9 cellular contexts compared by ENCODE assay signal in the genomic region with DNA sequence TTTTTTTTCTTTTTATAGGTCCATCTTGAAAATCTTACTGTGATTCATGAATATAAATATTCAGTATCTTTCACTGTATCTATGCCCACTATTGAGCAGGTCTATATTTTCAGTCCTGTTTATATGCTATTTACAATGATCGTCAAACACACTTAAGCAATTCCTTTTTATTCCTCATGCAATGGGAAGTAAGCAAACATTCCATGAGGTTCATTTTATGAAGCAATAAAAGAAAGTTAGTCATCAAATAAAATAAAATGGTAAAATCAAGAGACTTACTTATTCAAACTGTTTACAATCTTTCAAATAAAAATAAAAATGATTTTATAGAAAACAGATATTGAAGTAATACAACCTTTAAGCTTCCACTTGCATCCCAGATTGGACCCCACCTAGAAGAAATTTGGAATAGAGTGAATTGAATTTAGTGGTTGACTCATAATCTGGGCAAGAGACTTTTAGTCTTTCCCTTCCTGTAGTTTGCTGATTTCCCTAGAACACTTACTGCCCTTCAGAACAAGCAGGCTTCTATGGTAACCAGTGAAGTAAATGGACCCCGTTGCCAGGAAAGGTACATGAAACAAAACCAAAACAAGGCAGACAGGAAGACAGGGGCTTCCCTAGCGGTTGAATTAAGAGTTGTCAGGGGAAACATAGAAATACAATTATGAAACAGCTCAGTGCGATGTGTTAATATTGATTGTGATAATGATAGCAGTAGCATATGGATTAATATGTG.
A peak's percentile ranks its signal among the peaks of the same experiment; 100 is the strongest.
DNase-seq lines count a peak whose midpoint lies in the region; ATAC-seq and TF ChIP-seq lines count a peak whose summit lies in the region.
"Had no signal": no experiment of that assay in that cellular context is flagged by ENCODE, and none has a peak within 500 bp of the region (broad histone marks: within the 10 kb centered on the region; RNA-seq: fewer than 3 reads in every experiment).

No MANE protein-coding gene starts in this region.

- H3K36me3 ChIP-seq in OCI-LY7 (ENCODE audit: insufficient read depth, low read length) (no peaks in the 10 kb centered on the region), body of pancreas (replicated peaks in 1 of 2; ENCODE audit: insufficient read depth in 1 of 2, low read depth in 2 of 2) (no peaks in the 10 kb centered on the region), aorta (ENCODE audit: control insufficient read depth in 1 of 2, insufficient read depth in 2 of 2, low read length in 1 of 2) (no peaks in the 10 kb centered on the region)

- no peaks in the 10 kb centered on the region for H3K79me2 ChIP-seq in OCI-LY7 (ENCODE audit: insufficient read depth, low read depth, low read length)

- H2AFZ ChIP-seq in OCI-LY7 (ENCODE audit: low read length): peak overlapping the region; percentile 75

- peak overlapping the region; percentile 45 for H3K4me2 ChIP-seq in OCI-LY7 (ENCODE audit: low read length)

- no peaks in the 10 kb centered on the region; the same call in 1 of the 2 replicates for H3K9me3 ChIP-seq in OCI-LY7 (ENCODE audit: low read length)
- H3K9me3 ChIP-seq in body of pancreas: no peaks in the 10 kb centered on the region
- H3K9me3 ChIP-seq in aorta (ENCODE audit: control insufficient read depth, low read length): no peaks in the 10 kb centered on the region
- H3K9me3 ChIP-seq: psoas muscle had no signal

- intact Hi-C loops in OCI-LY7 (cut with micrococcal nuclease; ENCODE audit: unreplicated experiment): no loop called here
- intact Hi-C loops in body of pancreas (cut with DNase I): no loop called here
- intact Hi-C loops in aorta (cut with DNase I): loop anchor here in 1 of 2 donors (5.0 kb wide), 1 partner anchor 237 kb away; no protein-coding TSS in a partner anchor

- no peaks in the 10 kb centered on the region for H4K20me1 ChIP-seq in OCI-LY7 (ENCODE audit: insufficient read depth, low read length)

- peak overlapping the region; percentile 60 for H3K4me3 Mint-ChIP-seq in memory B cell

- WGBS in body of pancreas, 2 donors: 57 to 67% methylated on average over 4 of the region's 4 CpGs
- 75 to 77% methylated on average over 4 of the region's 4 CpGs for WGBS in aorta, 2 donors

- H3K27me3 ChIP-seq in body of pancreas (no peaks in the 10 kb centered on the region), aorta (ENCODE audit: control insufficient read depth in 1 of 2, insufficient read depth in 2 of 2, low read length in 1 of 2) (no peaks in the 10 kb centered on the region)

- POLR2A ChIA-PET in OCI-LY7 (lab: Charles Lee): interaction anchor here (0.5 to 2.0 kb wide), 10 partner anchors 11 to 277 kb away, joined by 3 to 6 read pairs (median 4); no protein-coding TSS in a partner anchor

- peaks cover 35% of the 10 kb centered on the region for H3K4me1 Mint-ChIP-seq in memory B cell

- no peak overlapping the region for H3K4me3 ChIP-seq in OCI-LY7 (ENCODE audit: low read depth, low read length, poor library complexity, severe bottlenecking)
- no peak overlapping the region for H3K4me3 ChIP-seq in body of pancreas
- no peak overlapping the region for H3K4me3 ChIP-seq in aorta (ENCODE audit: low read length in 2 of 2)
- H3K4me3 ChIP-seq: psoas muscle had no signal

- TF ChIP-seq POLR2A in body of pancreas (IDR thresholded peaks at IDR 0.05): no peak

- no peaks in the 10 kb centered on the region for H3K27me3 Mint-ChIP-seq in memory B cell

- H3K9me3 Mint-ChIP-seq in memory B cell: no peaks in the 10 kb centered on the region

- peak overlapping the region; percentile 100 for H3K27ac Mint-ChIP-seq in memory B cell

- peak; percentile 69 for TF ChIP-seq CTCF in OCI-LY7 (conservative IDR thresholded peaks at IDR 0.05; ENCODE audit: low read length)
- TF ChIP-seq CTCF in body of pancreas (IDR thresholded peaks at IDR 0.05): peak in 1 of 7 experiments; percentile 9

- DNase-seq in A172 (ENCODE audit: low spot score): peak; percentile 39
- peak; percentile 60 for DNase-seq in OCI-LY7 (ENCODE audit: low spot score)
- DNase-seq in body of pancreas: peak in 2 of 4 donors; percentile 12 to 35
- DNase-seq in memory B cell (ENCODE audit: low spot score in 2 of 2): peak in 1 of 2 donors; percentile 76
- no peak for DNase-seq in aorta
- no peak for DNase-seq in iPS-NIHi11 (ENCODE audit: low spot score)
- DNase-seq: psoas muscle had no signal

- no peaks in the 10 kb centered on the region for H3K9me2 ChIP-seq in OCI-LY7 (ENCODE audit: insufficient read depth, low read length)

- ATAC-seq in GM18511 (IDR thresholded peaks at IDR 0.05; ENCODE audit: unreplicated experiment) (peak; percentile 95), HG02938 (IDR thresholded peaks at IDR 0.05; ENCODE audit: unreplicated experiment) (peak; percentile 97), body of pancreas (peak; percentile 68), memory B cell (ENCODE audit: low read depth) (peak; percentile 85), aorta (ENCODE audit: low FRiP score) (peak; percentile 61)

- CTCF ChIA-PET in OCI-LY7 (lab: Charles Lee; ENCODE audit: unreplicated experiment): no interaction called here

- H3K4me1 ChIP-seq in OCI-LY7 (ENCODE audit: insufficient read depth, low read length, poor library complexity, severe bottlenecking) (peaks cover 17% of the 10 kb centered on the region), body of pancreas (peaks cover 18% of the 10 kb centered on the region), aorta (ENCODE audit: control insufficient read depth in 1 of 2, insufficient read depth in 2 of 2, low read length in 2 of 2) (peaks cover 1 to 5% of the 10 kb centered on the region in 2 donors)

- H3K27ac ChIP-seq in OCI-LY7 (ENCODE audit: low read depth, low read length, poor library complexity, severe bottlenecking): no peak overlapping the region
- H3K27ac ChIP-seq in body of pancreas: no peak overlapping the region
- no peak overlapping the region for H3K27ac ChIP-seq in aorta (ENCODE audit: low read depth in 1 of 2, low read length in 2 of 2)
- H3K27ac ChIP-seq: psoas muscle had no signal

- BruUV-seq in OCI-LY7 (replicated peaks; lab: Mats Ljungman, UMichigan): no TSS peak

- no peaks in the 10 kb centered on the region for H3K36me3 Mint-ChIP-seq in memory B cell

Comparison
In these comparisons a context has a peak if more than half of its experiments do, and no peak if none do; other contexts are left out.
1. DNase-seq: peak in A172 (single experiment) and OCI-LY7 (single experiment); none in aorta (0 of 2) and iPS-NIHi11 (single experiment).
2. Peak in every context shown above with its lines, with median percentiles within 50 percentile points of each other: ATAC-seq.